Comparison of ENCODE assay signal across 17 cellular contexts in genomic region chr2:235539773-235540172, GRCh38.
"Had no signal": no experiment of that assay in that cellular context is flagged by ENCODE, and none has a peak within 500 bp of the region (broad histone marks: within the 10 kb centered on the region; RNA-seq: fewer than 3 reads in every experiment).

No MANE protein-coding gene starts in this region.

- H3K27ac ChIP-seq: body of pancreas, cardiac muscle cell, heart right ventricle, left ventricle myocardium inferior, tibial nerve, vagina had no signal

- H3K4me3 ChIP-seq: body of pancreas, cardiac muscle cell, heart right ventricle, left ventricle myocardium inferior, tibial nerve, vagina had no signal

- FAIRE-seq: endometrium had no signal

- H3K27me3 ChIP-seq: body of pancreas, cardiac muscle cell, heart right ventricle, tibial nerve, vagina had no signal

- H3K9me3 ChIP-seq: body of pancreas, heart right ventricle, left ventricle myocardium inferior, tibial nerve, vagina had no signal

- ATAC-seq: body of pancreas; heart right ventricle; natural killer cell; stimulated activated naive CD8-positive, alpha-beta T cell treated with anti-CD3 and anti-CD28 coated beads, Interleukin-15, amount 100 ng/mL, for 72 hours had no signal

- H3K36me3 ChIP-seq: cardiac muscle cell, heart right ventricle, left ventricle myocardium inferior, tibial nerve, vagina had no signal

- DNase-seq: activated CD4-positive, alpha-beta memory T cell treated with anti-CD3 and anti-CD28 coated beads for 36 hours; activated CD4-positive, alpha-beta T cell treated with anti-CD3 and anti-CD28 coated beads for 48 hours; activated naive CD4-positive, alpha-beta T cell treated with anti-CD3 and anti-CD28 coated beads, Interleukin-2, amount 50 U/mL, for 16 hours; activated T-cell treated with anti-CD3 and anti-CD28 coated beads, Interleukin-2, amount 50 U/mL, for 48 hours; anterior cingulate cortex; body of pancreas; effector CD4-positive, alpha-beta T cell; heart right ventricle; left ventricle myocardium inferior; natural killer cell; retina; stimulated activated naive CD8-positive, alpha-beta T cell treated with anti-CD3 and anti-CD28 coated beads, Interleukin-15, amount 100 ng/mL, for 72 hours; T1000 had no signal
